In genomic region chr3:158434412-158435038, GRCh38 we compare ENCODE assay signal across 8 cellular contexts.
DNase-seq lines count a peak whose midpoint lies in the region; ATAC-seq and TF ChIP-seq lines count a peak whose summit lies in the region.

No MANE protein-coding gene starts in this region.

- no peak overlapping the region for H3K4me3 ChIP-seq in gastroesophageal sphincter

- TF ChIP-seq CTCF in gastroesophageal sphincter (IDR thresholded peaks at IDR 0.05) (peak; percentile 48 to 75 (median 64)), osteocyte (IDR thresholded peaks at IDR 0.05) (peak; percentile 87)

- H3K27ac ChIP-seq in gastroesophageal sphincter, result no peak overlapping the region

- H3K27ac Mint-ChIP-seq in activated T-cell treated with anti-CD3 and anti-CD28 coated beads, Interleukin-2, amount 50 U/mL, for 24 hours, result no peak overlapping the region
- no peak overlapping the region for H3K27ac Mint-ChIP-seq in osteocyte (ENCODE audit: unreplicated experiment)

- no peaks in the 10 kb centered on the region for H3K27me3 ChIP-seq in gastroesophageal sphincter

- peaks cover 5% of the 10 kb centered on the region for H3K36me3 Mint-ChIP-seq in activated T-cell treated with anti-CD3 and anti-CD28 coated beads, Interleukin-2, amount 50 U/mL, for 24 hours (ENCODE audit: low read depth)
- peaks cover 2% of the 10 kb centered on the region for H3K36me3 Mint-ChIP-seq in osteocyte (ENCODE audit: unreplicated experiment)

- no peak for TF ChIP-seq EP300 in gastroesophageal sphincter (IDR thresholded peaks at IDR 0.05)

- H3K4me3 Mint-ChIP-seq in activated T-cell treated with anti-CD3 and anti-CD28 coated beads, Interleukin-2, amount 50 U/mL, for 24 hours, result no peak overlapping the region
- H3K4me3 Mint-ChIP-seq in osteocyte (ENCODE audit: unreplicated experiment), result no peak overlapping the region

- no peak for TF ChIP-seq POLR2A in gastroesophageal sphincter (IDR thresholded peaks at IDR 0.05)

- H3K9me3 Mint-ChIP-seq in activated T-cell treated with anti-CD3 and anti-CD28 coated beads, Interleukin-2, amount 50 U/mL, for 24 hours, result peaks cover 3% of the 10 kb centered on the region
- H3K9me3 Mint-ChIP-seq in osteocyte (ENCODE audit: unreplicated experiment), result no peaks in the 10 kb centered on the region

- H3K36me3 ChIP-seq in gastroesophageal sphincter, result no peaks in the 10 kb centered on the region

- ATAC-seq in GM19438 (IDR thresholded peaks at IDR 0.05; ENCODE audit: low read depth, unreplicated experiment) (peak; percentile 93), HG03442 (IDR thresholded peaks at IDR 0.05; ENCODE audit: unreplicated experiment) (peak; percentile 90), gastroesophageal sphincter (no peak), GM18519 (IDR thresholded peaks at IDR 0.05; ENCODE audit: low FRiP score, unreplicated experiment) (no peak)

- H3K27me3 Mint-ChIP-seq in activated T-cell treated with anti-CD3 and anti-CD28 coated beads, Interleukin-2, amount 50 U/mL, for 24 hours, result no peaks in the 10 kb centered on the region
- peaks cover 3% of the 10 kb centered on the region for H3K27me3 Mint-ChIP-seq in osteocyte (ENCODE audit: unreplicated experiment)

- no peaks in the 10 kb centered on the region for H3K4me1 ChIP-seq in gastroesophageal sphincter

- WGBS in gastroesophageal sphincter (ENCODE audit: low coverage in 1 of 2), 2 donors, result 6 to 7% methylated on average over 4 of the region's 4 CpGs

- no peaks in the 10 kb centered on the region for H3K9me3 ChIP-seq in gastroesophageal sphincter

- DNase-seq in DMS 273 treated with DMSO at 0.1 percent for 48 hours (lab: John Stamatoyannopoulos, UW), result peak; percentile 52
- peak; percentile 62 for DNase-seq in NCI-H69 (lab: John Stamatoyannopoulos, UW)
- DNase-seq in activated T-cell treated with anti-CD3 and anti-CD28 coated beads, Interleukin-2, amount 50 U/mL, for 24 hours, result peak; percentile 31
- no peak for DNase-seq in osteocyte (ENCODE audit: extremely low spot score, unreplicated experiment)

- no peaks in the 10 kb centered on the region for H3K4me1 Mint-ChIP-seq in activated T-cell treated with anti-CD3 and anti-CD28 coated beads, Interleukin-2, amount 50 U/mL, for 24 hours (ENCODE audit: low read depth)
- H3K4me1 Mint-ChIP-seq in osteocyte (ENCODE audit: unreplicated experiment), result no peaks in the 10 kb centered on the region

Comparison
In these comparisons a context has a peak if more than half of its experiments do, and no peak if none do; other contexts are left out.
1. ATAC-seq: peak in GM19438 (single experiment) and HG03442 (single experiment); none in gastroesophageal sphincter (single experiment) and GM18519 (single experiment).